Comparison of ENCODE assay signal across 13 cellular contexts in genomic region chr11:16897460-16898061, GRCh38.
DNase-seq lines count a peak whose midpoint lies in the region; ATAC-seq and TF ChIP-seq lines count a peak whose summit lies in the region.
"Had no signal": no experiment of that assay in that cellular context is flagged by ENCODE, and none has a peak within 500 bp of the region (broad histone marks: within the 10 kb centered on the region; RNA-seq: fewer than 3 reads in every experiment).

No MANE protein-coding gene starts in this region.

- DNase-seq in NCI-H2227 treated with DMSO at 0.1 percent for 48 hours (lab: John Stamatoyannopoulos, UW) (peak; percentile 96), endothelial cell (ENCODE audit: low spot score) (no peak), spleen (no peak), epidermal melanocyte (ENCODE audit: insufficient read length, low spot score) (no peak), 8988T (no peak)
- DNase-seq: activated CD8-positive, alpha-beta memory T cell treated with anti-CD3 and anti-CD28 coated beads, Interleukin-2, amount 50 U/mL, for 48 hours; CD4-positive, alpha-beta T cell; mucosa of descending colon; NCI-H1694; SW 1271 had no signal

- H3K4me3 ChIP-seq in BLaER1 (no peak overlapping the region), HUES48 (ENCODE audit: low read depth, low read length) (peak overlapping the region; percentile 44), spleen (no peak overlapping the region)
- H3K4me3 ChIP-seq: mucosa of descending colon had no signal

- H3K27ac ChIP-seq in BLaER1 (no peak overlapping the region), HUES48 (ENCODE audit: low read depth, low read length) (peak overlapping the region; percentile 51), spleen (peak overlapping the region in 4 of 8 donors; percentile 4 to 37 (median 16))

- H4K20me1 ChIP-seq in BLaER1 = no peaks in the 10 kb centered on the region

- H3K9me3 Mint-ChIP-seq in endothelial cell (ENCODE audit: unreplicated experiment) = no peaks in the 10 kb centered on the region
- H3K9me3 Mint-ChIP-seq: CD4-positive, alpha-beta T cell had no signal

- H3K9me3 ChIP-seq in BLaER1 (no peaks in the 10 kb centered on the region), HUES48 (ENCODE audit: control insufficient read depth, insufficient read depth, low read length) (no peaks in the 10 kb centered on the region), spleen (no peaks in the 10 kb centered on the region)
- H3K9me3 ChIP-seq: mucosa of descending colon had no signal

- no peaks in the 10 kb centered on the region for H3K27me3 ChIP-seq in BLaER1
- peaks cover 16% of the 10 kb centered on the region; the same call in 1 of the 2 replicates for H3K27me3 ChIP-seq in HUES48 (ENCODE audit: control insufficient read depth, insufficient read depth, low read length)
- no peaks in the 10 kb centered on the region for H3K27me3 ChIP-seq in spleen (replicated peaks in 1 of 7)

- peak overlapping the region; percentile 8 for H3K4me3 Mint-ChIP-seq in endothelial cell (ENCODE audit: unreplicated experiment)
- H3K4me3 Mint-ChIP-seq: CD4-positive, alpha-beta T cell had no signal

- no peak for TF ChIP-seq POLR2A in spleen (IDR thresholded peaks at IDR 0.05)

- H3K9ac ChIP-seq in BLaER1 = no peak overlapping the region
- no peak overlapping the region for H3K9ac ChIP-seq in HUES48 (ENCODE audit: low read depth, low read length)

- H3K36me3 Mint-ChIP-seq in endothelial cell (ENCODE audit: low read depth, unreplicated experiment) = no peaks in the 10 kb centered on the region

- intact Hi-C loops in spleen (cut with DNase I; ENCODE audit: low total_unique reads) = no loop called here

- no peak for TF ChIP-seq CTCF in endothelial cell (IDR thresholded peaks at IDR 0.05; ENCODE audit: unreplicated experiment)
- no peak for TF ChIP-seq CTCF in spleen (IDR thresholded peaks at IDR 0.05 in 8 of 11, conservative IDR thresholded peaks at IDR 0.05 in 3 of 11)

- peaks cover 9% of the 10 kb centered on the region for H3K27me3 Mint-ChIP-seq in endothelial cell (ENCODE audit: unreplicated experiment)
- H3K27me3 Mint-ChIP-seq: CD4-positive, alpha-beta T cell had no signal

- no peaks in the 10 kb centered on the region for H3K36me3 ChIP-seq in BLaER1
- H3K36me3 ChIP-seq in HUES48 (ENCODE audit: control insufficient read depth, insufficient read depth, low read length) = no peaks in the 10 kb centered on the region
- H3K36me3 ChIP-seq in spleen = no peaks in the 10 kb centered on the region

- peak overlapping the region; percentile 88 for H3K27ac Mint-ChIP-seq in endothelial cell (ENCODE audit: unreplicated experiment)
- H3K27ac Mint-ChIP-seq: CD4-positive, alpha-beta T cell had no signal

- H3K4me1 ChIP-seq in BLaER1 (peaks cover 35% of the 10 kb centered on the region), HUES48 (ENCODE audit: control insufficient read depth, insufficient read depth, low read length) (peaks cover 58% of the 10 kb centered on the region), spleen (peaks cover 0 to 30% (median 11%) of the 10 kb centered on the region in 6 donors)

- 34 to 50% (median 44%) methylated on average over 7 of the region's 7 CpGs for WGBS in spleen, 5 donors

- peaks cover 48% of the 10 kb centered on the region for H3K4me1 Mint-ChIP-seq in endothelial cell (ENCODE audit: unreplicated experiment)

- no peak for ATAC-seq in GM21825 (IDR thresholded peaks at IDR 0.05; ENCODE audit: unreplicated experiment)

- H3K4me2 ChIP-seq in BLaER1 = peak overlapping the region; percentile 71
